ENCODE assay signal across 1 cellular context in genomic region chr1:161200992-161201827, GRCh38.
TF ChIP-seq lines count a peak whose summit lies in the region.

No MANE protein-coding gene starts in this region.

TF ChIP-seq in HepG2, 621 proteins besides CTCF, POLR2A, EP300 and RAD21 (continues in another document):
- 0 out of 2 replicates have a peak, but pooled peaks have one; percentile 8 for TF ChIP-seq IRF2 (CRISPR knock-in tag; IDR thresholded peaks at IDR 0.05)
- TF ChIP-seq ZNF512 (CRISPR knock-in tag; IDR thresholded peaks at IDR 0.05), result no peak
- 0 out of 2 replicates have a peak, but pooled peaks have one; percentile 14 for TF ChIP-seq ZNF891 (CRISPR knock-in tag; IDR thresholded peaks at IDR 0.05)
- TF ChIP-seq KDM5B (CRISPR knock-in tag; IDR thresholded peaks at IDR 0.05; ENCODE audit: borderline replicate concordance), result no peak
- TF ChIP-seq ZNF142 (CRISPR knock-in tag; IDR thresholded peaks at IDR 0.05), result 0 out of 2 replicates have a peak, but pooled peaks have one; percentile 27
- no peak for TF ChIP-seq PAWR (CRISPR knock-in tag; IDR thresholded peaks at IDR 0.05; ENCODE audit: borderline replicate concordance)
- no peak for TF ChIP-seq ZNF773 (CRISPR knock-in tag; IDR thresholded peaks at IDR 0.05; ENCODE audit: borderline replicate concordance)
- no peak for TF ChIP-seq MYC (CRISPR knock-in tag; IDR thresholded peaks at IDR 0.05; ENCODE audit: borderline replicate concordance)
- no peak for TF ChIP-seq ZNF557 (CRISPR knock-in tag; IDR thresholded peaks at IDR 0.05)
- TF ChIP-seq ZNF253 (CRISPR knock-in tag; IDR thresholded peaks at IDR 0.05; ENCODE audit: borderline replicate concordance), result no peak
- TF ChIP-seq ZNF850 (CRISPR knock-in tag; conservative IDR thresholded peaks at IDR 0.05), result no peak
- TF ChIP-seq PATZ1 (CRISPR knock-in tag; IDR thresholded peaks at IDR 0.05), result no peak; the same call in 1 of the 2 replicates
- 0 out of 2 replicates have a peak, but pooled peaks have one; percentile 25 for TF ChIP-seq PHF20 (CRISPR knock-in tag; IDR thresholded peaks at IDR 0.05)
- TF ChIP-seq AKNA (CRISPR knock-in tag; IDR thresholded peaks at IDR 0.05; ENCODE audit: borderline replicate concordance), result no peak
- no peak for TF ChIP-seq ZHX1 (CRISPR knock-in tag; IDR thresholded peaks at IDR 0.05; ENCODE audit: low read depth)
- no peak for TF ChIP-seq KDM6A (CRISPR knock-in tag; IDR thresholded peaks at IDR 0.05; ENCODE audit: low read depth)
- no peak for TF ChIP-seq ZNF432 (CRISPR knock-in tag; IDR thresholded peaks at IDR 0.05; ENCODE audit: borderline replicate concordance)
- peak; percentile 79 for TF ChIP-seq ZNF281 (CRISPR knock-in tag; IDR thresholded peaks at IDR 0.05; ENCODE audit: borderline replicate concordance)
- no peak for TF ChIP-seq ZNF234 (CRISPR knock-in tag; conservative IDR thresholded peaks at IDR 0.05)
- no peak for TF ChIP-seq PCBP1 (IDR thresholded peaks at IDR 0.05; ENCODE audit: borderline replicate concordance, low read depth, low read length)
- TF ChIP-seq ZBTB38 (CRISPR knock-in tag; IDR thresholded peaks at IDR 0.05), result peak; percentile 79; the same call in 1 of the 2 replicates
- 0 out of 2 replicates have a peak, but pooled peaks have one; percentile 21 for TF ChIP-seq PAXIP1 (CRISPR knock-in tag; conservative IDR thresholded peaks at IDR 0.05)
- TF ChIP-seq MEIS1 (CRISPR knock-in tag; IDR thresholded peaks at IDR 0.05; ENCODE audit: borderline replicate concordance), result no peak
- TF ChIP-seq ISX (CRISPR knock-in tag; conservative IDR thresholded peaks at IDR 0.05), result no peak
- peak; percentile 41; the same call in 1 of the 2 replicates for TF ChIP-seq ZFP91 (CRISPR knock-in tag; IDR thresholded peaks at IDR 0.05; ENCODE audit: borderline replicate concordance)
